In the genomic region with DNA sequence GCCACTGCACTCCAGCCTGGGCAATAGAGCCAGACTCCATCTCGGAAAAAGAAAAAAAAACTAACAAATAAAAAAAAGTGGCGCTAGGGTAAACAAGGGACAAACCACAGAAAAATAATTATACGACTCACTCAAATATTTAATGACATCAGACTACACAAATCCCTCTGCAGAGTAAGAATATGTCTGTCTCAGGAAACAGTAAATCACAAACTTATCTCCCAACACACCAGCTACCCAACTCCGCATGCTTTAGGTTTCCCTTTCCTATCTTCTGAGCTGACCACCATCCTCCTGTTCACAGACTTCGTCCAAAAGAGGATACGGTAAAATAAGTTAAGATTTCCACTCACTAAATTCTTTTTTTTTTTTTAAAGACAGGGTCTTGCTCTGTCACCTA, we compare ENCODE assay signal across 1 cellular context.
TF ChIP-seq lines count a peak whose summit lies in the region.

No MANE protein-coding gene starts in this region.

TF ChIP-seq in IMR-90, 13 proteins besides CTCF, POLR2A, EP300 and RAD21:
- no peak for TF ChIP-seq MXI1 (IDR thresholded peaks at IDR 0.05; ENCODE audit: borderline replicate concordance, low read depth, low read length)
- no peak for TF ChIP-seq MAZ (IDR thresholded peaks at IDR 0.05; ENCODE audit: borderline replicate concordance, low read depth, low read length)
- no peak for TF ChIP-seq RCOR1 (IDR thresholded peaks at IDR 0.05; ENCODE audit: insufficient replicate concordance, low read length)
- TF ChIP-seq RFX5 (IDR thresholded peaks at IDR 0.05; ENCODE audit: low read depth, low read length) = no peak
